Comparison of ENCODE assay signal across 8 cellular contexts in genomic region chr9:83708515-83709158, GRCh38. TPM values are rescaled to one million over a fixed set of nuclear protein-coding genes. Genes with fewer than 3 reads are reported as not detected.
DNase-seq lines count a peak whose midpoint lies in the region; ATAC-seq and TF ChIP-seq lines count a peak whose summit lies in the region.

No MANE protein-coding gene starts in this region.

- H3K27me3 Mint-ChIP-seq in chondrocyte (ENCODE audit: low read depth) = no peaks in the 10 kb centered on the region

- DNase-seq in GM10248 (ENCODE audit: extremely low spot score) = peak; percentile 71
- peak; percentile 85 for DNase-seq in GM23248
- peak; percentile 74 for DNase-seq in Karpas-422
- no peak for DNase-seq in chondrocyte (ENCODE audit: low spot score)
- DNase-seq in left colon = peak; percentile 78 to 85
- DNase-seq in stimulated activated CD4-positive, alpha-beta T cell treated with anti-CD3 and anti-CD28 coated beads, Interleukin-2, amount 100 ng/mL, for 24 hours = peak; percentile 61
- DNase-seq in DMS153 (lab: John Stamatoyannopoulos, UW) = no peak

- 17 to 19% methylated on average over 20 of the region's 20 CpGs for WGBS in GM23248 (ENCODE audit: low coverage in 1 of 2, low lambda C conversion rate in 2 of 2, missing lambda C conversion rate in 2 of 2), 2 experiments

- in situ Hi-C loops in GM23248 (cut with MboI) = no loop called here

- H3K9me2 ChIP-seq in GM23248 (ENCODE audit: insufficient read depth) = no peaks in the 10 kb centered on the region
- H3K9me2 ChIP-seq in Karpas-422 (replicated peaks; ENCODE audit: insufficient read depth, low read length) = no peaks in the 10 kb centered on the region

- H3F3A ChIP-seq in GM23248 (ENCODE audit: insufficient read depth) = 0 out of 2 replicates have a peak, but pooled peaks cover 6% of the 10 kb centered on the region

- H2AFZ ChIP-seq in GM23248 (peak overlapping the region; percentile 100), Karpas-422 (ENCODE audit: low read length) (peak overlapping the region; percentile 93)

- H3K9me3 Mint-ChIP-seq in chondrocyte (ENCODE audit: low read depth) = peaks cover 3% of the 10 kb centered on the region

- H3K9me3 ChIP-seq in GM23248 (ENCODE audit: low read depth) = no peaks in the 10 kb centered on the region
- H3K9me3 ChIP-seq in Karpas-422 (ENCODE audit: low read length) = no peaks in the 10 kb centered on the region

- intact Hi-C loops in left colon (cut with DNase I, micrococcal nuclease) = no loop called here

- peaks cover 4% of the 10 kb centered on the region for H3K36me3 Mint-ChIP-seq in chondrocyte (ENCODE audit: low read depth)

- CTCF ChIA-PET in GM10248 (lab: Yijun Ruan, JAX) = interaction anchor here (0.9 to 2.9 kb wide), 25 partner anchors 9 to 212 kb away, joined by 3 to 13 read pairs (median 5); partner anchors contain the start of genes IDNK and KIF27

- peak overlapping the region; percentile 100 for H3K27ac Mint-ChIP-seq in chondrocyte (ENCODE audit: unreplicated experiment)

- H3K4me2 ChIP-seq in GM23248 (ENCODE audit: unreplicated experiment) (peak overlapping the region; percentile 99), Karpas-422 (ENCODE audit: low read depth, low read length, poor library complexity, severe bottlenecking) (peak overlapping the region; percentile 96)

- ATAC-seq in left colon = peak; percentile 61

- H4K20me1 ChIP-seq in GM23248 (ENCODE audit: insufficient read depth) (peaks cover 14% of the 10 kb centered on the region), Karpas-422 (ENCODE audit: insufficient read depth, low read depth, low read length) (peaks cover 14% of the 10 kb centered on the region; the same call in 1 of the 2 replicates)

- H3K4me1 Mint-ChIP-seq in chondrocyte (ENCODE audit: low read depth) = peaks cover 30% of the 10 kb centered on the region

- H3K27ac ChIP-seq in GM23248 = peak overlapping the region; percentile 97
- no peak overlapping the region; the same call in 1 of the 2 replicates for H3K27ac ChIP-seq in Karpas-422 (ENCODE audit: low read length)

- peaks cover 39% of the 10 kb centered on the region for H3K79me2 ChIP-seq in GM23248 (ENCODE audit: insufficient read depth)
- peaks cover 41% of the 10 kb centered on the region for H3K79me2 ChIP-seq in Karpas-422 (ENCODE audit: low read length)

- TF ChIP-seq CTCF in GM10248 (IDR thresholded peaks at IDR 0.05; ENCODE audit: control extremely low read depth, extremely low read depth, low read depth, missing control alignments) (peak; percentile 73), WI38 (IDR thresholded peaks at IDR 0.05; ENCODE audit: low read depth, low read length) (no peak), chondrocyte (IDR thresholded peaks at IDR 0.05) (peak; percentile 63)

- no peaks in the 10 kb centered on the region for H3K36me3 ChIP-seq in GM23248 (ENCODE audit: low read depth)
- peaks cover 6% of the 10 kb centered on the region; the same call in 1 of the 2 replicates for H3K36me3 ChIP-seq in Karpas-422 (ENCODE audit: insufficient read depth, low read length)

- H3K4me3 Mint-ChIP-seq in chondrocyte (ENCODE audit: unreplicated experiment) = peak overlapping the region; percentile 98

- H3K4me3 ChIP-seq in GM23248 (peak overlapping the region; percentile 100), Karpas-422 (ENCODE audit: low read length) (peak overlapping the region; percentile 88), WI38 (ENCODE audit: low read depth, low read length) (peak overlapping the region; percentile 95)

- POLR2A ChIA-PET in GM10248 (lab: Yijun Ruan, JAX) = interaction anchor here (0.7 to 1.8 kb wide), 5 partner anchors 10 to 82 kb away, joined by 3 to 12 read pairs (median 4); no protein-coding TSS in a partner anchor

- no peaks in the 10 kb centered on the region for H3K27me3 ChIP-seq in GM23248 (replicated peaks; ENCODE audit: insufficient read depth)
- H3K27me3 ChIP-seq in Karpas-422 (ENCODE audit: low read length) = no peaks in the 10 kb centered on the region

- H3K4me1 ChIP-seq in GM23248 (ENCODE audit: insufficient read depth) = 0 out of 2 replicates have a peak, but pooled peaks cover 9% of the 10 kb centered on the region
- peaks cover 33% of the 10 kb centered on the region for H3K4me1 ChIP-seq in Karpas-422 (ENCODE audit: low read length)

- H3K9ac ChIP-seq in GM23248 (peak overlapping the region; percentile 99), Karpas-422 (ENCODE audit: low read length) (peak overlapping the region; percentile 94)

RNA-seq across cellular contexts. Expression of gene UBQLN1, which starts 0.9 kb away (rescaled TPM):
- 92.7 and 107 TPM in 2 replicates for total RNA-seq in GM23248 (2014; rRNA removed; shearing (Covaris generic))
- 103 TPM in 2 replicates for polyA plus RNA-seq in GM23248 (2016; fragmentation: Nextera tagmentation; extraction: Ambion mirVana)
- 75.9 and 118 TPM in 2 replicates for total RNA-seq in Karpas-422 (2014; rRNA removed; shearing (Covaris generic); ENCODE audit: low replicate concordance)
- 83.4 to 89.6 TPM (median 85.8 TPM) in 3 replicates for total RNA-seq in chondrocyte
- total RNA-seq in left colon = 10 to 100 TPM; 78.1 to 79.2 TPM

Comparison
In these comparisons a context has a peak if more than half of its experiments do, and no peak if none do; other contexts are left out.
1. DNase-seq: peak in GM10248 (single experiment), GM23248 (single experiment), Karpas-422 (single experiment), left colon (2 of 2) and stimulated activated CD4-positive, alpha-beta T cell treated with anti-CD3 and anti-CD28 coated beads, Interleukin-2, amount 100 ng/mL, for 24 hours (2 of 2); none in chondrocyte (single experiment) and DMS153 (single experiment).
2. Peak in every context shown above with its lines, with median percentiles within 50 percentile points of each other: H3K4me3 ChIP-seq.